ENCODE assay signal across 9 cellular contexts in the genomic region with DNA sequence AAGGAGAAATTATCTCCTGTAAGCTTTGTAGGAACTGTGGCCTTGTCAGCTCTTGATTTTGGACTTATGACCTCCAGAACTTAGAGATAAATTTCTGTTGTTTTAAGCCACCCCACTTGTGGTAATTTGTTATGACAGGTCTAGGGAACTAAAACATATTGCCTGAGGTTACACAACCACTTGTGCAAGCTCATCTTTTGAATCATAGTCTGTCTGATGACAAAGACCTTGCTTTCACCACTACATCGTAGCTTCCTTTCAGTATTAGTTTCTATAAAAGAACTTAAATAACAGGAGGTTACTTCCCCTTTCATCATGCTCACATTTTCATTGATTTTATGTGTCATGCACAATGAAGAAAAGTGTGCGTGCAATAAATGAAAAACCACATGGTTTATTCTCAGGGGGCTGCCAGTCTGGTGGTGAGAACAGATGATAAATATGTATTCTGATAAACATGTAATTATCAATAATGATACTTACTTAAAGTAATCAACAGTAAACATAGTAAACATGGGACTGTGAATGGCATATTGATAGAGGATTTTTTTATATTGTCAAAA.
DNase-seq lines count a peak whose midpoint lies in the region; ATAC-seq lines count a peak whose summit lies in the region.
"Had no signal": no experiment of that assay in that cellular context is flagged by ENCODE, and none has a peak within 500 bp of the region (broad histone marks: within the 10 kb centered on the region; RNA-seq: fewer than 3 reads in every experiment).

No MANE protein-coding gene starts in this region.

- H3K23ac ChIP-seq in mesendoderm (ENCODE audit: low read length): no peak overlapping the region

- H3K79me1 ChIP-seq in mesendoderm (ENCODE audit: low read length): no peaks in the 10 kb centered on the region

- no peak overlapping the region for H2BK15ac ChIP-seq in mesendoderm (replicated peaks; ENCODE audit: low read depth)

- H3K56ac ChIP-seq in mesendoderm (ENCODE audit: low read length): no peak overlapping the region

- H2BK5ac ChIP-seq in mesendoderm (ENCODE audit: low read length): no peak overlapping the region

- no peak overlapping the region for H3K27ac ChIP-seq in mesendoderm (ENCODE audit: low read depth, low read length)

- H3K4me1 ChIP-seq in mesendoderm (ENCODE audit: control insufficient read depth, low read depth, low read length): no peaks in the 10 kb centered on the region

- DNase-seq in SIG-M5 (lab: John Stamatoyannopoulos, UW) (peak; percentile 88), retina (peak; percentile 4), hepatic stellate cell (ENCODE audit: low spot score) (no peak), NCI-H2196 treated with DMSO at 0.1 percent for 48 hours (lab: John Stamatoyannopoulos, UW; ENCODE audit: unreplicated experiment) (no peak), mesendoderm (no peak)
- DNase-seq: activated CD4-positive, alpha-beta T cell treated with anti-CD3 and anti-CD28 coated beads, Interleukin-2, amount 50 U/mL, for 48 hours had no signal

- ATAC-seq in GM19468 (IDR thresholded peaks at IDR 0.05; ENCODE audit: extremely low read depth, unreplicated experiment) (peak; percentile 23), HG03066 (IDR thresholded peaks at IDR 0.05; ENCODE audit: low read depth, unreplicated experiment) (peak; percentile 74), GM19467 (IDR thresholded peaks at IDR 0.05; ENCODE audit: unreplicated experiment) (no peak)

- no peak overlapping the region for H3K4me2 ChIP-seq in mesendoderm (ENCODE audit: low read length)

- no CpG with 5 or more reads among the region's 2 CpGs for WGBS in mesendoderm (ENCODE audit: extremely low coverage, insufficient coverage, low lambda C conversion rate)

- H2AK5ac ChIP-seq in mesendoderm (ENCODE audit: low read length): no peak overlapping the region

- no peaks in the 10 kb centered on the region for H3K79me2 ChIP-seq in mesendoderm (ENCODE audit: control insufficient read depth, insufficient read depth, low read length)

- H4K8ac ChIP-seq in mesendoderm (ENCODE audit: low read depth, low read length): no peak overlapping the region

- no peak overlapping the region for H3K9ac ChIP-seq in mesendoderm (ENCODE audit: low read length)

- H2BK120ac ChIP-seq in mesendoderm (ENCODE audit: low read depth, low read length): no peak overlapping the region

- H3K4me3 ChIP-seq in mesendoderm (ENCODE audit: low read length): no peak overlapping the region

- no peak overlapping the region for H3K18ac ChIP-seq in mesendoderm (ENCODE audit: low read length)

- no peak overlapping the region for H4K5ac ChIP-seq in mesendoderm (ENCODE audit: low read length)

- no peaks in the 10 kb centered on the region for H3K27me3 ChIP-seq in mesendoderm (ENCODE audit: insufficient read depth, low read length, poor library complexity)

- H3K36me3 ChIP-seq in mesendoderm (ENCODE audit: control insufficient read depth, insufficient read depth, low read length): no peaks in the 10 kb centered on the region

- no peak overlapping the region for H3K4ac ChIP-seq in mesendoderm (ENCODE audit: low read depth, low read length)

Comparison
In these comparisons a context has a peak if more than half of its experiments do, and no peak if none do; other contexts are left out.
1. DNase-seq: peak in SIG-M5 (single experiment) and retina (single experiment); none in hepatic stellate cell (single experiment), NCI-H2196 treated with DMSO at 0.1 percent for 48 hours (single experiment) and mesendoderm (single experiment).